Comparison of ENCODE assay signal across 21 cellular contexts in genomic region chr11:79259800-79260199, GRCh38.
DNase-seq lines count a peak whose midpoint lies in the region; ATAC-seq and TF ChIP-seq lines count a peak whose summit lies in the region.
"Had no signal": no experiment of that assay in that cellular context is flagged by ENCODE, and none has a peak within 500 bp of the region (broad histone marks: within the 10 kb centered on the region; RNA-seq: fewer than 3 reads in every experiment).

No MANE protein-coding gene starts in this region.

- ATAC-seq in HG02623 (IDR thresholded peaks at IDR 0.05; ENCODE audit: unreplicated experiment): no peak
- ATAC-seq in HG03520 (IDR thresholded peaks at IDR 0.05; ENCODE audit: unreplicated experiment): no peak
- ATAC-seq: sciatic nerve, T-helper 17 cell had no signal

- no peaks in the 10 kb centered on the region for H3K9me3 ChIP-seq in adipocyte (ENCODE audit: control insufficient read depth, low read length)
- H3K9me3 ChIP-seq in hepatocyte (ENCODE audit: low read depth): no peaks in the 10 kb centered on the region
- H3K9me3 ChIP-seq in tibial artery: no peaks in the 10 kb centered on the region
- H3K9me3 ChIP-seq: BLaER1 treated with 17β-estradiol and CSF1 and Interleukin-3, amounts not matched to agents 10 nM and 100 nM; neutrophil; suprapubic skin had no signal

- H2AFZ ChIP-seq in hepatocyte: no peak overlapping the region

- peak; percentile 12 for TF ChIP-seq CTCF in AG04449 (IDR thresholded peaks at IDR 0.05; ENCODE audit: insufficient read depth, low read length, missing control alignments)
- 0 out of 3 replicates have a peak, but pooled peaks have one; percentile 5 for TF ChIP-seq CTCF in GM12872 (IDR thresholded peaks at IDR 0.05; ENCODE audit: insufficient read depth, low read depth, low read length)
- peak; percentile 24 for TF ChIP-seq CTCF in hepatocyte (IDR thresholded peaks at IDR 0.05; ENCODE audit: poor library complexity)
- TF ChIP-seq CTCF in tibial artery (IDR thresholded peaks at IDR 0.05): peak in 1 of 2 experiments; percentile 22

- CTCF ChIA-PET in AG04449 (lab: Yijun Ruan, JAX): interaction anchor here (1.0 kb wide), 1 partner anchor 478 kb away, joined by 3 read pairs; no protein-coding TSS in a partner anchor

- H3K79me2 ChIP-seq in hepatocyte: no peaks in the 10 kb centered on the region

- H3K4me3 ChIP-seq in AG04449 (ENCODE audit: low read depth, low read length) (no peak overlapping the region), adipocyte (ENCODE audit: low read length) (no peak overlapping the region), hepatocyte (no peak overlapping the region), tibial artery (no peak overlapping the region)
- H3K4me3 ChIP-seq: BLaER1 treated with 17β-estradiol and CSF1 and Interleukin-3, amounts not matched to agents 10 nM and 100 nM; suprapubic skin had no signal

- H3K36me3 ChIP-seq in adipocyte (ENCODE audit: control insufficient read depth, insufficient read depth, low read length, severe bottlenecking): no peaks in the 10 kb centered on the region
- H3K36me3 ChIP-seq in hepatocyte (replicated peaks; ENCODE audit: insufficient read depth, low read depth): no peaks in the 10 kb centered on the region
- H3K36me3 ChIP-seq in tibial artery: no peaks in the 10 kb centered on the region
- H3K36me3 ChIP-seq: BLaER1 treated with 17β-estradiol and CSF1 and Interleukin-3, amounts not matched to agents 10 nM and 100 nM; neutrophil; suprapubic skin had no signal

- no peaks in the 10 kb centered on the region for H3K9me2 ChIP-seq in hepatocyte (replicated peaks; ENCODE audit: insufficient read depth)

- POLR2A ChIA-PET in AG04449 (lab: Yijun Ruan, JAX): no interaction called here

- H3K9ac ChIP-seq in adipocyte (ENCODE audit: low read length): no peak overlapping the region
- H3K9ac ChIP-seq: BLaER1 treated with 17β-estradiol and CSF1 and Interleukin-3, amounts not matched to agents 10 nM and 100 nM had no signal

- no peaks in the 10 kb centered on the region for H3K27me3 ChIP-seq in adipocyte (replicated peaks; ENCODE audit: control insufficient read depth, insufficient read depth, low read length)
- H3K27me3 ChIP-seq in hepatocyte: no peaks in the 10 kb centered on the region
- no peaks in the 10 kb centered on the region for H3K27me3 ChIP-seq in tibial artery
- H3K27me3 ChIP-seq: BLaER1 treated with 17β-estradiol and CSF1 and Interleukin-3, amounts not matched to agents 10 nM and 100 nM; neutrophil; suprapubic skin had no signal

- intact Hi-C loops in tibial artery (cut with DNase I; ENCODE audit: low total_unique reads): no loop called here

- no peak overlapping the region for H3K4me2 ChIP-seq in hepatocyte
- H3K4me2 ChIP-seq: BLaER1 treated with 17β-estradiol and CSF1 and Interleukin-3, amounts not matched to agents 10 nM and 100 nM had no signal

- H3K4me1 ChIP-seq in adipocyte (ENCODE audit: control insufficient read depth, insufficient read depth, low read length) (peaks cover 6% of the 10 kb centered on the region), hepatocyte (ENCODE audit: insufficient read depth) (no peaks in the 10 kb centered on the region), tibial artery (no peaks in the 10 kb centered on the region)
- H3K4me1 ChIP-seq: suprapubic skin had no signal

- no peak for DNase-seq in AG04449 (ENCODE audit: low read depth, low spot score)
- DNase-seq in adipocyte (ENCODE audit: low read depth): peak; percentile 8
- no peak for DNase-seq in hepatocyte (ENCODE audit: low spot score)
- no peak for DNase-seq in stimulated activated CD8-positive, alpha-beta memory T cell treated with anti-CD3 and anti-CD28 coated beads, Interleukin-4, amount 100 ng/mL, for 48 hours
- no peak for DNase-seq in tibial artery
- DNase-seq: activated CD4-positive, alpha-beta T cell treated with anti-CD3 and anti-CD28 coated beads for 1 hour; activated CD8-positive, alpha-beta memory T cell treated with anti-CD3 and anti-CD28 coated beads, Interleukin-2, amount 50 U/mL, for 48 hours; activated naive CD4-positive, alpha-beta T cell treated with Interleukin-2 at 50 U/mL for 16 hours; immature natural killer cell; MM.1S; NCI-H2029; NCI-H748 treated with DMSO at 0.1 percent for 48 hours; stimulated activated CD4-positive, alpha-beta T cell treated with anti-CD3 and anti-CD28 coated beads, Interleukin-2, amount 100 ng/mL, for 24 hours; T-helper 17 cell had no signal

- no peaks in the 10 kb centered on the region for H4K20me1 ChIP-seq in hepatocyte (ENCODE audit: insufficient read depth, poor library complexity, severe bottlenecking)
- H4K20me1 ChIP-seq: BLaER1 treated with 17β-estradiol and CSF1 and Interleukin-3, amounts not matched to agents 10 nM and 100 nM had no signal

- no peak overlapping the region for H3K27ac ChIP-seq in hepatocyte
- H3K27ac ChIP-seq in tibial artery: no peak overlapping the region
- H3K27ac ChIP-seq: BLaER1 treated with 17β-estradiol and CSF1 and Interleukin-3, amounts not matched to agents 10 nM and 100 nM; neutrophil; suprapubic skin had no signal

- 92% methylated on average over 4 of the region's 4 CpGs for WGBS in hepatocyte (ENCODE audit: low lambda C conversion rate, missing lambda C conversion rate)
